In genomic region chrX:155755706-155756337, GRCh38 we compare ENCODE assay signal across 14 cellular contexts.
A peak's percentile ranks its signal among the peaks of the same experiment; 100 is the strongest.
DNase-seq lines count a peak whose midpoint lies in the region; ATAC-seq and TF ChIP-seq lines count a peak whose summit lies in the region.
"Had no signal": no experiment of that assay in that cellular context is flagged by ENCODE, and none has a peak within 500 bp of the region (broad histone marks: within the 10 kb centered on the region; RNA-seq: fewer than 3 reads in every experiment).

No MANE protein-coding gene starts in this region.

- peaks cover 7% of the 10 kb centered on the region for H3K4me1 ChIP-seq in BLaER1
- H3K4me1 ChIP-seq in HEK293 (ENCODE audit: control insufficient read depth, insufficient read depth, low read length) = no peaks in the 10 kb centered on the region
- peaks cover 0 to 19% (median 0%) of the 10 kb centered on the region in 12 donors for H3K4me1 ChIP-seq in heart left ventricle
- H3K4me1 ChIP-seq in transverse colon = no peaks in the 10 kb centered on the region
- H3K4me1 ChIP-seq: BE2C, Caco-2 had no signal

- H3K4me3 ChIP-seq in BLaER1 (no peak overlapping the region), HEK293 (ENCODE audit: low read depth, low read length) (no peak overlapping the region), heart left ventricle (no peak overlapping the region), transverse colon (no peak overlapping the region)

- in situ Hi-C loops in transverse colon (cut with MboI; ENCODE audit: low pct_ligation_motif_present in 1 of 4, low pct_unique_long_range_greater_than_20kb in 1 of 4, low sequenced_read_pairs in 3 of 4) = no loop called here

- POLR2A ChIA-PET in HEK293 (lab: Yijun Ruan, JAX) = no interaction called here

- H3K27ac ChIP-seq in BLaER1 (no peak overlapping the region), HEK293 (ENCODE audit: extremely low read depth, low read depth, low read length) (no peak overlapping the region), heart left ventricle (peak overlapping the region in 8 of 12 donors; percentile 4 to 71 (median 53)), transverse colon (no peak overlapping the region)
- H3K27ac ChIP-seq: C4-2B had no signal

- H3K36me3 ChIP-seq in BLaER1 (no peaks in the 10 kb centered on the region), HEK293 (ENCODE audit: control insufficient read depth in 2 of 2, insufficient read depth in 1 of 2, low read length in 2 of 2) (no peaks in the 10 kb centered on the region), heart left ventricle (no peaks in the 10 kb centered on the region), transverse colon (no peaks in the 10 kb centered on the region)
- H3K36me3 ChIP-seq: BE2C had no signal

- no peaks in the 10 kb centered on the region for H4K20me1 ChIP-seq in BLaER1

- intact Hi-C loops in heart left ventricle (cut with DNase I) = no loop called here
- intact Hi-C loops in left ventricle myocardium superior (cut with micrococcal nuclease) = no loop called here
- intact Hi-C loops in transverse colon (cut with DNase I; ENCODE audit: low total_unique reads) = no loop called here

- H3K27me3 ChIP-seq in BLaER1 (peaks cover 10% of the 10 kb centered on the region; the same call in 1 of the 2 replicates), heart left ventricle (no peaks in the 10 kb centered on the region), transverse colon (no peaks in the 10 kb centered on the region)
- H3K27me3 ChIP-seq: BE2C had no signal

- CTCF ChIA-PET in HEK293 (lab: Yijun Ruan, JAX) = no interaction called here

- DNase-seq in heart left ventricle = no peak
- DNase-seq in left ventricle myocardium superior = no peak
- DNase-seq in NCI-H2081 (lab: John Stamatoyannopoulos, UW) = no peak
- DNase-seq in transverse colon = no peak
- no peak for DNase-seq in NCI-H446 treated with DMSO at 0.1 percent for 48 hours (lab: John Stamatoyannopoulos, UW)
- DNase-seq: ACHN; BE2C; Caco-2; CD4-positive, alpha-beta T cell; H9 had no signal

- H3K9me3 ChIP-seq in BLaER1 = no peaks in the 10 kb centered on the region
- H3K9me3 ChIP-seq in HEK293 (ENCODE audit: control insufficient read depth, insufficient read depth, low read depth, low read length) = no peaks in the 10 kb centered on the region
- H3K9me3 ChIP-seq in heart left ventricle = no peaks in the 10 kb centered on the region
- H3K9me3 ChIP-seq in transverse colon = no peaks in the 10 kb centered on the region
- H3K9me3 ChIP-seq: BE2C, Caco-2 had no signal

- ATAC-seq in heart left ventricle = peak; percentile 47 to 93 (median 80)
- peak; percentile 93 for ATAC-seq in left ventricle myocardium superior
- ATAC-seq in HG03378 (IDR thresholded peaks at IDR 0.05; ENCODE audit: unreplicated experiment) = no peak

- 0 out of 2 replicates have a peak overlapping the region, but pooled peaks have one; percentile 2 for H3K4me2 ChIP-seq in BLaER1

- no peak for TF ChIP-seq EP300 in transverse colon (IDR thresholded peaks at IDR 0.05; ENCODE audit: low read depth)

- no peak for TF ChIP-seq CTCF in HEK293 (tag by site-specific recombination; IDR thresholded peaks at IDR 0.05)
- no peak for TF ChIP-seq CTCF in heart left ventricle (IDR thresholded peaks at IDR 0.05)
- no peak for TF ChIP-seq CTCF in transverse colon (IDR thresholded peaks at IDR 0.05)

- TF ChIP-seq POLR2A in heart left ventricle (IDR thresholded peaks at IDR 0.05) (no peak), transverse colon (IDR thresholded peaks at IDR 0.05) (no peak)

- no peak overlapping the region for H3K9ac ChIP-seq in BLaER1

TF ChIP-seq in HEK293, 187 proteins besides CTCF, POLR2A, EP300 and RAD21:
- TF ChIP-seq PRDM1 (tag by site-specific recombination; IDR thresholded peaks at IDR 0.05) (peak; percentile 95), ZNF473 (tag by site-specific recombination; IDR thresholded peaks at IDR 0.05) (no peak), GLIS2 (tag by site-specific recombination; IDR thresholded peaks at IDR 0.05) (no peak)

Comparison
In these comparisons a context has a peak if more than half of its experiments do, and no peak if none do; other contexts are left out.
1. H3K27ac ChIP-seq: peak in heart left ventricle (8 of 12); none in BLaER1 (single experiment), HEK293 (single experiment) and transverse colon (0 of 4).